Comparison of ENCODE assay signal across 11 cellular contexts in the genomic region with DNA sequence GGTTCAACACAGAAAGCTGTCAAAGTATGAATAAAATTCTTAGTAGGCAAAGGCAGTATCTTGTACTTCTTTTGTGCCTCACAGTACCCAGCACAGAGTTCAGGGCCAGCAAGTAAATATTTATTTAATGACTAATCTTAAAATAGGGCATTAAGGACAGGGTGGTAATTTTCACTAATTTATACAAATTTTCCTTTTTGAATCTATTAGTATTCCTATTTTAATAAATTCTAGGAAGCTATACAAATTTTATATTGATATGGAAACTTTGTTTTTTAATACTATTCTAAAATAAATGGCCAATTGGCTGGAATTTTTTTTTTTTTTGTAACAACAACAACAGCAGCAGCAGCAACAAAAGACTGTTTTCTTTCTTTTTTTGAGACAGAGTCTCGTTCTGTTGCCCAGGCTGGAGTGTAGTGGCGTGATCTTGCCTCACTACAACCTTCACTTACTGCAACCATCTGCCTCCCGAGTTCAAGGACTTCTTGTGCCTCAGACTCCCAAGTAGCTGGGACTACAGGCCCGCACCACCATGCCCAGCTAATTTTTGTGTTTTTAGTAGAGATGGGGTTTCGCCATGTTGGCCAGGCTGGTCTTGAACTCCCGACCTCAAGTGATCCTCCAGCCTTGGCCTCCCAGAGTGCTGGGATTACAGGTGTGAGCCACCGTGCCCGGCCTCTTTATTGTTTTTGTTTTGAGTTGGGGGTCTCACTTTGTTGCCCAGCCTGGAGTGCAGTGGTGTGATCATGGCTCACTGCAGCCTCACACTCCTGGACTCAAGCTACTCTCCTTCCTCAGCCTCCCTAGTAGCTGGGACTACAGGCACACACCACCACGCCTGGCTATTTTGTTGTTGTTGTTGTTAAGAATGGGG.
DNase-seq lines count a peak whose midpoint lies in the region; ATAC-seq and TF ChIP-seq lines count a peak whose summit lies in the region.
"Had no signal": no experiment of that assay in that cellular context is flagged by ENCODE, and none has a peak within 500 bp of the region (broad histone marks: within the 10 kb centered on the region; RNA-seq: fewer than 3 reads in every experiment).

No MANE protein-coding gene starts in this region.

- POLR2A ChIA-PET in CD4-positive, alpha-beta memory T cell (lab: Charles Lee; ENCODE audit: partially characterized antibody), result interaction anchor here (0.6 to 15.7 kb wide), 14 partner anchors 7 to 262 kb away, joined by 3 to 268 read pairs (median 5); a partner anchor contains a TSS
- POLR2A ChIA-PET in T-cell (lab: Charles Lee), result interaction anchor here (0.5 to 3.9 kb wide), 12 partner anchors 11 to 782 kb away, joined by 3 to 29 read pairs (median 5); no protein-coding TSS in a partner anchor

- peaks cover 87% of the 10 kb centered on the region for H3K4me1 ChIP-seq in CD4-positive, alpha-beta memory T cell (ENCODE audit: insufficient read depth, low read length)
- H3K4me1 ChIP-seq in esophagus squamous epithelium (peaks cover 30 to 94% (median 65%) of the 10 kb centered on the region in 3 donors), rectal smooth muscle tissue (ENCODE audit: control insufficient read depth, insufficient read depth, low read length) (peaks cover 29% of the 10 kb centered on the region), MM.1S (ENCODE audit: low read length) (peaks cover 26% of the 10 kb centered on the region)

- no peak overlapping the region for H2AFZ ChIP-seq in MM.1S (ENCODE audit: low read length)

- peaks cover 6% of the 10 kb centered on the region for H3K36me3 ChIP-seq in CD4-positive, alpha-beta memory T cell (ENCODE audit: insufficient read depth, low read length)
- peaks cover 0 to 43% (median 5%) of the 10 kb centered on the region in 3 donors for H3K36me3 ChIP-seq in esophagus squamous epithelium
- no peaks in the 10 kb centered on the region for H3K36me3 ChIP-seq in rectal smooth muscle tissue (ENCODE audit: control insufficient read depth, insufficient read depth, low read length)
- no peaks in the 10 kb centered on the region for H3K36me3 ChIP-seq in MM.1S (replicated peaks; ENCODE audit: insufficient read depth, low read length)

- WGBS in esophagus squamous epithelium, 2 donors, result 82 to 87% methylated on average over 8 of the region's 9 CpGs

- TF ChIP-seq POLR2A in esophagus squamous epithelium (IDR thresholded peaks at IDR 0.05), result no peak

- no peaks in the 10 kb centered on the region for H3K9me3 ChIP-seq in CD4-positive, alpha-beta memory T cell (ENCODE audit: control insufficient read depth in 1 of 2, low read length in 2 of 2)
- H3K9me3 ChIP-seq in esophagus squamous epithelium (no peaks in the 10 kb centered on the region), MM.1S (replicated peaks; ENCODE audit: insufficient read depth, low read length) (no peaks in the 10 kb centered on the region)

- peak overlapping the region; percentile 66 to 91 (median 86) for H3K4me3 Mint-ChIP-seq in CD4-positive, alpha-beta memory T cell
- peak overlapping the region; percentile 75 to 80 (median 75) for H3K4me3 Mint-ChIP-seq in T-cell
- H3K4me3 Mint-ChIP-seq: nephron progenitor cell had no signal

- H3K79me2 ChIP-seq in MM.1S (ENCODE audit: low read length), result no peaks in the 10 kb centered on the region

- TF ChIP-seq CTCF in esophagus squamous epithelium (IDR thresholded peaks at IDR 0.05), result no peak
- no peak for TF ChIP-seq CTCF in MM.1S (IDR thresholded peaks at IDR 0.05; ENCODE audit: low read length)

- H3K4me3 ChIP-seq in CD4-positive, alpha-beta memory T cell (ENCODE audit: low read length in 2 of 2), result peak overlapping the region in 1 of 2 donors; percentile 29
- H3K4me3 ChIP-seq in esophagus squamous epithelium (peak overlapping the region in 1 of 4 donors; percentile 48), rectal smooth muscle tissue (ENCODE audit: low read length) (no peak overlapping the region), MM.1S (ENCODE audit: low read length) (no peak overlapping the region)

- ATAC-seq in T-cell (replicated peaks in 1 of 4) (no peak), HG02884 (IDR thresholded peaks at IDR 0.05; ENCODE audit: unreplicated experiment) (no peak)

- peaks cover 16 to 32% of the 10 kb centered on the region in 2 donors for H3K36me3 Mint-ChIP-seq in CD4-positive, alpha-beta memory T cell
- peaks cover 24% of the 10 kb centered on the region for H3K36me3 Mint-ChIP-seq in T-cell

- peaks cover 0 to 6% (median 0%) of the 10 kb centered on the region in 8 donors for H3K9me3 Mint-ChIP-seq in CD4-positive, alpha-beta memory T cell
- no peaks in the 10 kb centered on the region for H3K9me3 Mint-ChIP-seq in T-cell

- no peak for DNase-seq in CD4-positive, alpha-beta memory T cell
- no peak for DNase-seq in T-cell
- DNase-seq in esophagus squamous epithelium (lab: John Stamatoyannopoulos, UW), result no peak
- no peak for DNase-seq in SKM-1 treated with dmso at 0.1 percent for 144 hours (lab: John Stamatoyannopoulos, UW; ENCODE audit: unreplicated experiment)
- DNase-seq in NCI-H146 (lab: John Stamatoyannopoulos, UW), result no peak
- no peak for DNase-seq in MM.1S
- DNase-seq: effector CD4-positive, alpha-beta T cell; NCI-H2227 treated with DMSO at 0.1 percent for 48 hours; nephron progenitor cell had no signal

- no peak overlapping the region for H3K4me2 ChIP-seq in MM.1S (ENCODE audit: low read depth, low read length)

- H3K27me3 Mint-ChIP-seq in CD4-positive, alpha-beta memory T cell, result no peaks in the 10 kb centered on the region
- H3K27me3 Mint-ChIP-seq in T-cell, result no peaks in the 10 kb centered on the region

- H3K4me1 Mint-ChIP-seq in CD4-positive, alpha-beta memory T cell, result peaks cover 46 to 90% (median 63%) of the 10 kb centered on the region in 4 donors
- peaks cover 71 to 81% (median 78%) of the 10 kb centered on the region in 3 donors for H3K4me1 Mint-ChIP-seq in T-cell

- intact Hi-C loops in CD4-positive, alpha-beta memory T cell (cut with micrococcal nuclease), result no loop called here
- intact Hi-C loops in esophagus squamous epithelium (cut with DNase I), result loop anchor here (5.0 kb wide), 1 partner anchor 124 kb away; no protein-coding TSS in a partner anchor

- H4K20me1 ChIP-seq in MM.1S (ENCODE audit: insufficient read depth, low read length), result no peaks in the 10 kb centered on the region

- peak overlapping the region; percentile 71 for H3K27ac ChIP-seq in CD4-positive, alpha-beta memory T cell (ENCODE audit: low read depth, low read length)
- H3K27ac ChIP-seq in esophagus squamous epithelium (peak overlapping the region; percentile 86 to 97 (median 94)), rectal smooth muscle tissue (ENCODE audit: low read depth, low read length) (peak overlapping the region; percentile 95), MM.1S (ENCODE audit: low read length) (no peak overlapping the region)

- no peaks in the 10 kb centered on the region for H3K27me3 ChIP-seq in CD4-positive, alpha-beta memory T cell (ENCODE audit: insufficient read depth, low read length)
- H3K27me3 ChIP-seq in esophagus squamous epithelium, result no peaks in the 10 kb centered on the region
- H3K27me3 ChIP-seq in rectal smooth muscle tissue (ENCODE audit: control insufficient read depth, insufficient read depth, low read length), result no peaks in the 10 kb centered on the region
- no peaks in the 10 kb centered on the region for H3K27me3 ChIP-seq in MM.1S (replicated peaks; ENCODE audit: insufficient read depth, low read length)

- CTCF ChIA-PET in CD4-positive, alpha-beta memory T cell (lab: Charles Lee; ENCODE audit: partially characterized antibody), result interaction anchor here (0.9 to 14.0 kb wide), 8 partner anchors 9 to 134 kb away, joined by 3 to 275 read pairs (median 34); a partner anchor contains a TSS
- CTCF ChIA-PET in T-cell (lab: Charles Lee), result interaction anchor here in 1 of 2 donors (2.4 to 4.6 kb wide), 6 partner anchors 12 to 133 kb away, joined by 11 to 63 read pairs (median 17); a partner anchor contains a TSS

- H3K9me2 ChIP-seq in MM.1S (replicated peaks; ENCODE audit: insufficient read depth, low read length), result no peaks in the 10 kb centered on the region

- H3F3A ChIP-seq in MM.1S (ENCODE audit: insufficient read depth, low read length), result peaks cover 7% of the 10 kb centered on the region; the same call in 1 of the 2 replicates

- H3K27ac Mint-ChIP-seq in CD4-positive, alpha-beta memory T cell, result peak overlapping the region; percentile 85 to 97 (median 92)
- peak overlapping the region; percentile 94 to 96 for H3K27ac Mint-ChIP-seq in T-cell

- no peak overlapping the region for H3K9ac ChIP-seq in rectal smooth muscle tissue (ENCODE audit: low read length)
- no peak overlapping the region for H3K9ac ChIP-seq in MM.1S (ENCODE audit: low read length)
